ENCODE assay signal across 19 cellular contexts in the genomic region with DNA sequence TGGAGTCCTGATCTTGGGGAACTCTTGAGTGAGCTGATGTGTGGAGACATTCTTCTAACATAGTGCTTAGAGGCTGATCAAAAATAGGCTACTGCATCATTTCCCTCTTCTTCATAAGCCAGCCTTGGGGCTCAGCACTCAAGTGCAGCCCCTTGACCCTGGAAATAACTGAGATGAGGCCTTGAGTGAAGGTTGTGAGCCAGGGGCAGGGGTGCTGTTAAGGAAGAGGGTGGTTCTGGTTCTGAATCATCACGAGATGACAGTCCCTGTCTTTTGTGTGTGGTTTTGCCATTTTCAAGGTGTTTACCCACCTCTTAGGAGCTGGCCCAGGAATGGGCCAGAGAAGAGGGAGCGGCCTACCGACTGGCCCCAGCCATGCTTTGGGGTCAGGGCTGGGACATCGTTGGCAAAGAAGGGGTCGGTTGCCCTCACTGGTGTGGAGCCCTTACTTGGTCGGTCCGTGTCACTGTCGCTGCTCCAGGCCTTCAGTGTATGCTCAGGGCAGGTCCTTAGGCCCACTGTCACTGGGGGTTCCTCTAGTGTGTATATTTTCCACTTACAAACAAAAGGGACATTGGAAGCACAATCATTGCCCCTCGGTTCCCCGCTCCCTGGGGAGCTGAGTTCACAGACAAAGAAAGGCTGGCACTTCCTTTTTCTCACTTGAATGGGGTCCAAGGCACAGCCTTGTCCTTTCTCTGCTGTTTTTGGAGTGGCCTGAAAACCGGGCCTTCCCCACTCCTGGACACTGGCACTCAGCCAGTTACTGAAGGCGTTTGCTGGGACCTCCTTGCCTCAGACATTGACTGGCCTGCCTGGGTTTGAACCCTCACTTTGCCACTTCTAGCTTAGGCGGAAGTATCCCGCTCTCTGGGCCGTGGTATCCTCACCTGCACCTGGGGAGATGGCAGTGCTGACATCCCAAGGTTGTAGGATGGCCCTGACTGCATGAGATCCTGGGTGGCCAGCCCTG. TPM values are rescaled to one million over a fixed set of nuclear protein-coding genes. Genes with fewer than 3 reads are reported as not detected.
DNase-seq lines count a peak whose midpoint lies in the region; ATAC-seq and TF ChIP-seq lines count a peak whose summit lies in the region.
"Had no signal": no experiment of that assay in that cellular context is flagged by ENCODE, and none has a peak within 500 bp of the region (broad histone marks: within the 10 kb centered on the region; RNA-seq: fewer than 3 reads in every experiment).

No MANE protein-coding gene starts in this region.

- dilution Hi-C loops in IMR-90 (cut with HindIII; ENCODE audit: low sequenced_read_pairs, unreplicated experiment): no loop called here

- peaks cover 18% of the 10 kb centered on the region for H3K4me1 ChIP-seq in IMR-90 (ENCODE audit: control insufficient read depth, insufficient read depth, low read length)
- H3K4me1 ChIP-seq in neutrophil (ENCODE audit: control insufficient read depth in 1 of 2, insufficient read depth in 1 of 2, low read depth in 1 of 2, low read length in 1 of 2): peaks cover 8 to 15% of the 10 kb centered on the region in 2 experiments

- no peak overlapping the region for H3K9ac ChIP-seq in IMR-90 (ENCODE audit: low read depth, low read length)
- H3K9ac ChIP-seq: GM23248 had no signal

- peaks cover 6% of the 10 kb centered on the region for H3K4me1 Mint-ChIP-seq in activated naive CD4-positive, alpha-beta T cell treated with anti-CD3 and anti-CD28 coated beads for 36 hours (ENCODE audit: low read depth)
- H3K4me1 Mint-ChIP-seq in T-helper 17 cell: peaks cover 11% of the 10 kb centered on the region

- no peak overlapping the region for H3K18ac ChIP-seq in IMR-90 (ENCODE audit: low read depth, low read length)

- H3K4me2 ChIP-seq in IMR-90 (ENCODE audit: low read depth, low read length): no peak overlapping the region
- H3K4me2 ChIP-seq: PC-9 had no signal

- no peak overlapping the region for H3K23ac ChIP-seq in IMR-90 (ENCODE audit: low read depth, low read length)

- no peak overlapping the region for H3K14ac ChIP-seq in IMR-90 (replicated peaks; ENCODE audit: low read depth, low read length)

- TF ChIP-seq POLR2A in IMR-90 (IDR thresholded peaks at IDR 0.05; ENCODE audit: low read depth, low read length): no peak

- no peak overlapping the region for H4K91ac ChIP-seq in IMR-90 (ENCODE audit: insufficient read depth, low read depth, low read length)

- peaks cover 47% of the 10 kb centered on the region for H3K36me3 Mint-ChIP-seq in activated naive CD4-positive, alpha-beta T cell treated with anti-CD3 and anti-CD28 coated beads for 36 hours (ENCODE audit: low read depth)
- peaks cover 16% of the 10 kb centered on the region for H3K36me3 Mint-ChIP-seq in T-helper 17 cell (ENCODE audit: low read depth)

- TF ChIP-seq RAD21 in IMR-90 (IDR thresholded peaks at IDR 0.05; ENCODE audit: low read length): no peak

- no peak for ATAC-seq in IMR-90 (ENCODE audit: low read depth)
- ATAC-seq in T-helper 17 cell: no peak
- no peak for ATAC-seq in HG03520 (IDR thresholded peaks at IDR 0.05; ENCODE audit: unreplicated experiment)
- ATAC-seq in HG03354 (IDR thresholded peaks at IDR 0.05; ENCODE audit: poor library complexity, severe bottlenecking, unreplicated experiment): no peak

- no peak overlapping the region for H2AK5ac ChIP-seq in IMR-90 (ENCODE audit: low read depth, low read length)

- peak overlapping the region; percentile 57 for H3K27ac Mint-ChIP-seq in activated naive CD4-positive, alpha-beta T cell treated with anti-CD3 and anti-CD28 coated beads for 36 hours
- peak overlapping the region; percentile 39 for H3K27ac Mint-ChIP-seq in T-helper 17 cell

- H3K79me1 ChIP-seq in IMR-90 (ENCODE audit: low read depth in 1 of 2, low read length in 2 of 2): peaks cover 11 to 21% of the 10 kb centered on the region in 2 experiments

- no peaks in the 10 kb centered on the region for H3K27me3 ChIP-seq in IMR-90 (ENCODE audit: control insufficient read depth, insufficient read depth, low read length)
- H3K27me3 ChIP-seq in neutrophil: no peaks in the 10 kb centered on the region

- no peak overlapping the region for H2BK120ac ChIP-seq in IMR-90 (ENCODE audit: low read depth, low read length)

- H2BK20ac ChIP-seq in IMR-90 (ENCODE audit: low read depth, low read length): no peak overlapping the region

- no peak overlapping the region; the same call in 1 of the 2 replicates for H3K4ac ChIP-seq in IMR-90 (ENCODE audit: low read depth, low read length)

- in situ Hi-C loops in IMR-90 (cut with MboI; ENCODE audit: low sequenced_read_pairs): no loop called here

- WGBS in IMR-90 (ENCODE audit: extremely low coverage in 2 of 2, insufficient read length in 1 of 2), 2 experiments: 90% methylated on average over 2 of the region's 15 CpGs; no CpG with 5 or more reads in 1 of the 2 experiments

- no peaks in the 10 kb centered on the region for H3K9me3 Mint-ChIP-seq in activated naive CD4-positive, alpha-beta T cell treated with anti-CD3 and anti-CD28 coated beads for 36 hours
- H3K9me3 Mint-ChIP-seq: CD8-positive, alpha-beta memory T cell had no signal

- no peak overlapping the region for H3K4me3 Mint-ChIP-seq in activated naive CD4-positive, alpha-beta T cell treated with anti-CD3 and anti-CD28 coated beads for 36 hours
- H3K4me3 Mint-ChIP-seq in T-helper 17 cell: no peak overlapping the region
- H3K4me3 Mint-ChIP-seq: B cell had no signal

- intact Hi-C loops in activated naive CD4-positive, alpha-beta T cell treated with anti-CD3 and anti-CD28 coated beads for 36 hours (cut with micrococcal nuclease): no loop called here
- intact Hi-C loops in IMR-90 (cut with micrococcal nuclease): no loop called here

- CTCF ChIA-PET in activated naive CD4-positive, alpha-beta T cell treated with anti-CD3 and anti-CD28 coated beads for 36 hours (lab: Charles Lee): no interaction called here
- CTCF ChIA-PET in IMR-90 (lab: Yijun Ruan, JAX): no interaction called here

- no peak for TF ChIP-seq CTCF in IMR-90 (conservative IDR thresholded peaks at IDR 0.05; ENCODE audit: low read depth, low read length)
- no peak for TF ChIP-seq CTCF in neutrophil (IDR thresholded peaks at IDR 0.05)

- no peak overlapping the region for H4K8ac ChIP-seq in IMR-90 (ENCODE audit: low read depth in 2 of 2, low read length in 2 of 2)

- H3K36me3 ChIP-seq in IMR-90 (ENCODE audit: control insufficient read depth, insufficient read depth, low read length) (peaks cover 47% of the 10 kb centered on the region), neutrophil (peaks cover 100% of the 10 kb centered on the region)

- DNase-seq in activated naive CD4-positive, alpha-beta T cell treated with anti-CD3 and anti-CD28 coated beads for 36 hours: no peak
- no peak for DNase-seq in activated naive CD4-positive, alpha-beta T cell (lab: John Stamatoyannopoulos, UW)
- DNase-seq in IMR-90 (no peak), T-helper 17 cell (no peak), cerebellar nuclear complex (lab: John Stamatoyannopoulos, UW) (no peak)
- DNase-seq: CD8-positive, alpha-beta memory T cell; DND-41; GF-D8; GM23248; KG1; NCI-H1092 treated with DMSO at 0.1 percent for 48 hours; NCI-H1694 treated with DMSO at 0.1 percent for 48 hours; NCI-H446; NCI-H748 treated with DMSO at 0.1 percent for 48 hours; PC-9 had no signal

- no peak overlapping the region for H2BK5ac ChIP-seq in IMR-90 (ENCODE audit: low read depth, low read length, poor library complexity, severe bottlenecking)

- peak overlapping the region; percentile 46 for H2AK9ac ChIP-seq in IMR-90 (replicated peaks; ENCODE audit: low read depth, low read length, poor library complexity)

- H2AFZ ChIP-seq in IMR-90 (replicated peaks; ENCODE audit: low read length, poor library complexity): no peak overlapping the region
- H2AFZ ChIP-seq: GM23248, PC-9 had no signal

- H3K4me3 ChIP-seq in IMR-90 (ENCODE audit: insufficient read depth, low read depth, low read length) (no peak overlapping the region), neutrophil (ENCODE audit: low read depth in 1 of 2, low read length in 1 of 2) (no peak overlapping the region)
- H3K4me3 ChIP-seq: GM23248, PC-9 had no signal

- H4K20me1 ChIP-seq in IMR-90 (ENCODE audit: insufficient read depth, low read length): peaks cover 4% of the 10 kb centered on the region; the same call in 1 of the 2 replicates

- POLR2A ChIA-PET in IMR-90 (lab: Charles Lee; ENCODE audit: unreplicated experiment): no interaction called here

- BruUV-seq in IMR-90 (replicated peaks; lab: Mats Ljungman, UMichigan): no TSS peak

- H3K9me3 ChIP-seq in IMR-90 (ENCODE audit: control insufficient read depth, insufficient read depth, low read length) (no peaks in the 10 kb centered on the region), T-helper 17 cell (ENCODE audit: control insufficient read depth, low read length, poor library complexity, severe bottlenecking) (no peaks in the 10 kb centered on the region), neutrophil (no peaks in the 10 kb centered on the region)

- peaks cover 27% of the 10 kb centered on the region for H3K9me1 ChIP-seq in IMR-90 (ENCODE audit: insufficient read depth, low read length)

- no peak overlapping the region for H3K56ac ChIP-seq in IMR-90 (ENCODE audit: extremely low read depth, insufficient read depth, low read length)

- H3K27ac ChIP-seq in IMR-90 (ENCODE audit: insufficient read depth, low read length) (no peak overlapping the region), neutrophil (peak overlapping the region; percentile 40)
- H3K27ac ChIP-seq: GM23248, PC-9 had no signal

- H2BK15ac ChIP-seq in IMR-90 (ENCODE audit: low read depth, low read length): no peak overlapping the region

- H4K5ac ChIP-seq in IMR-90 (ENCODE audit: low read depth, low read length): no peak overlapping the region

- no peaks in the 10 kb centered on the region for H3K27me3 Mint-ChIP-seq in activated naive CD4-positive, alpha-beta T cell treated with anti-CD3 and anti-CD28 coated beads for 36 hours (ENCODE audit: low read depth)
- no peaks in the 10 kb centered on the region for H3K27me3 Mint-ChIP-seq in T-helper 17 cell
- H3K27me3 Mint-ChIP-seq: B cell; CD8-positive, alpha-beta memory T cell had no signal

TF ChIP-seq in IMR-90, 13 proteins besides CTCF, POLR2A, EP300 and RAD21:
- TF ChIP-seq MAFK (IDR thresholded peaks at IDR 0.05; ENCODE audit: low read depth, low read length): no peak
- no peak for TF ChIP-seq CHD1 (IDR thresholded peaks at IDR 0.05; ENCODE audit: low read depth, low read length)
- no peak for TF ChIP-seq BHLHE40 (IDR thresholded peaks at IDR 0.05; ENCODE audit: low read depth, low read length)
- TF ChIP-seq RFX5 (IDR thresholded peaks at IDR 0.05; ENCODE audit: low read depth, low read length): no peak

RNA-seq across cellular contexts. Expression of a gene that starts 46.6 kb away (rescaled TPM):
- 10 to 100 TPM; 32.2 to 36.9 TPM for total RNA-seq in activated naive CD4-positive, alpha-beta T cell treated with anti-CD3 and anti-CD28 coated beads for 36 hours
- 29.9 and 32.5 TPM in 2 replicates for total RNA-seq in IMR-90 (2012; rRNA removed)
- polyA plus RNA-seq in IMR-90 (2012; rRNA removed): 39.3 and 39.4 TPM in 2 replicates
- 14.9 and 24.2 TPM in 2 replicates for polyA plus RNA-seq in IMR-90 (2012; cell fraction: cytosol; rRNA removed)
- 70.6 and 99.2 TPM in 2 replicates for polyA plus RNA-seq in IMR-90 (2012; cell fraction: nucleus; rRNA removed; ENCODE audit: low replicate concordance)
- total RNA-seq in T-helper 17 cell: 10 to 100 TPM; 51.8 to 68.6 TPM
